9 cellular contexts compared by ENCODE assay signal in genomic region chr18:35526476-35527120, GRCh38. TPM values are rescaled to one million over a fixed set of nuclear protein-coding genes. Genes with fewer than 3 reads are reported as not detected.
A peak's percentile ranks its signal among the peaks of the same experiment; 100 is the strongest.
DNase-seq lines count a peak whose midpoint lies in the region; ATAC-seq, FAIRE-seq and TF ChIP-seq lines count a peak whose summit lies in the region.
"Had no signal": no experiment of that assay in that cellular context is flagged by ENCODE, and none has a peak within 500 bp of the region (broad histone marks: within the 10 kb centered on the region; RNA-seq: fewer than 3 reads in every experiment).

No MANE protein-coding gene starts in this region.

- no peak overlapping the region for H3K27ac ChIP-seq in HEK293 (ENCODE audit: extremely low read depth, low read depth, low read length)
- peak overlapping the region; percentile 30; the same call in 1 of the 2 replicates for H3K27ac ChIP-seq in RWPE1
- H3K27ac ChIP-seq in pancreas = peak overlapping the region in 1 of 4 donors; percentile 3

- peak; percentile 70 to 80 (median 74) for ATAC-seq in pancreas
- no peak for ATAC-seq in GM21529 (IDR thresholded peaks at IDR 0.05; ENCODE audit: unreplicated experiment)
- no peak for ATAC-seq in HG03354 (IDR thresholded peaks at IDR 0.05; ENCODE audit: poor library complexity, severe bottlenecking, unreplicated experiment)

- no peak for FAIRE-seq in pancreas (lab: Jason Lieb, UNC)
- no peak for FAIRE-seq in D721Med (lab: Jason Lieb, UNC)

- H3K9me3 ChIP-seq in HEK293 (ENCODE audit: control insufficient read depth, insufficient read depth, low read depth, low read length) (no peaks in the 10 kb centered on the region), pancreas (peaks cover 0 to 3% (median 0%) of the 10 kb centered on the region in 4 donors)

- H3K4me3 ChIP-seq in HEK293 (ENCODE audit: low read depth, low read length) (no peak overlapping the region), fibroblast of the aortic adventitia (ENCODE audit: low read depth, low read length) (no peak overlapping the region), pancreas (peak overlapping the region in 1 of 4 donors; percentile 6)

- POLR2A ChIA-PET in HEK293 (lab: Yijun Ruan, JAX) = interaction anchor here (1.4 kb wide), 1 partner anchor 29 kb away, joined by 5 read pairs; the partner anchor contains the start of gene INO80C
- POLR2A ChIA-PET in RWPE1 (lab: Yijun Ruan, JAX; ENCODE audit: low non-redundant PET) = no interaction called here

- no peak for TF ChIP-seq CTCF in HEK293 (tag by site-specific recombination; IDR thresholded peaks at IDR 0.05)
- no peak for TF ChIP-seq CTCF in RWPE1 (conservative IDR thresholded peaks at IDR 0.05; ENCODE audit: low read depth)
- no peak for TF ChIP-seq CTCF in fibroblast of the aortic adventitia (IDR thresholded peaks at IDR 0.05; ENCODE audit: insufficient read depth, low read length)
- no peak for TF ChIP-seq CTCF in pancreas (IDR thresholded peaks at IDR 0.05)
- TF ChIP-seq CTCF in D721Med (IDR thresholded peaks at IDR 0.05; ENCODE audit: insufficient read depth, missing control alignments) = no peak

- intact Hi-C loops in pancreas (cut with DNase I) = no loop called here

- H3K36me3 ChIP-seq in HEK293 (ENCODE audit: control insufficient read depth in 2 of 2, insufficient read depth in 1 of 2, low read length in 2 of 2) (no peaks in the 10 kb centered on the region), pancreas (no peaks in the 10 kb centered on the region)

- CTCF ChIA-PET in HEK293 (lab: Yijun Ruan, JAX) (interaction anchor here (0.6 to 1.0 kb wide), 3 partner anchors 38 to 257 kb away, joined by 3 read pairs; no protein-coding TSS in a partner anchor), RWPE1 (lab: Yijun Ruan, JAX) (interaction anchor here (0.7 kb wide), 1 partner anchor 62 kb away, joined by 6 read pairs; no protein-coding TSS in a partner anchor)

- H3K4me1 ChIP-seq in HEK293 (ENCODE audit: control insufficient read depth, insufficient read depth, low read length) = no peaks in the 10 kb centered on the region
- peaks cover 0 to 6% (median 0%) of the 10 kb centered on the region in 3 donors for H3K4me1 ChIP-seq in pancreas

- no peaks in the 10 kb centered on the region for H3K27me3 ChIP-seq in pancreas

- no peak for DNase-seq in RWPE1 (ENCODE audit: low spot score)
- DNase-seq in fibroblast of the aortic adventitia (ENCODE audit: low read depth) = peak; percentile 10
- no peak for DNase-seq in pancreas
- no peak for DNase-seq in D721Med (ENCODE audit: insufficient read length, low spot score)
- DNase-seq in GM19238 (ENCODE audit: insufficient read length, low spot score) = no peak
- DNase-seq: SHP77 had no signal

- 9 to 17% methylated on average over 5 of the region's 5 CpGs for WGBS in pancreas, 2 donors

TF ChIP-seq in HEK293, 187 proteins besides CTCF, POLR2A, EP300 and RAD21:
- TF ChIP-seq GLIS1 (tag by site-specific recombination; IDR thresholded peaks at IDR 0.05) (peak; percentile 49), ZNF558 (tag by site-specific recombination; IDR thresholded peaks at IDR 0.05) (no peak)

RNA-seq across cellular contexts. Expression of gene INO80C, which starts 28.8 kb away (rescaled TPM):
- total RNA-seq in fibroblast of the aortic adventitia (ENCODE audit: low replicate concordance) (2.9 and 4.8 TPM in 2 replicates), pancreas (10 to 100 TPM in 2 of 6 donors, 1 to 10 TPM in 4; 6.1 to 12.1 (median 9.0) TPM)
- 10 to 100 TPM; 17.1 to 25.6 TPM for polyA plus RNA-seq in pancreas

RNA-seq across cellular contexts. Expression of gene GALNT1, which starts 54.9 kb away (rescaled TPM):
- total RNA-seq in fibroblast of the aortic adventitia (ENCODE audit: low replicate concordance) = 46.9 and 49.0 TPM in 2 replicates
- total RNA-seq in pancreas = 10 to 100 TPM; 22.6 to 59.6 (median 31.4) TPM
- polyA plus RNA-seq in pancreas = 10 to 100 TPM in 1 of 2 donors, 1 to 10 TPM in 1; 6.8 to 12.5 TPM

Comparison
In these comparisons a context has a peak if more than half of its experiments do, and no peak if none do; other contexts are left out.
1. ATAC-seq: peak in pancreas (4 of 4); none in GM21529 (single experiment) and HG03354 (single experiment).